ENCODE assay signal across 13 cellular contexts in genomic region chr14:62689741-62690140, GRCh38.
"Had no signal": no experiment of that assay in that cellular context is flagged by ENCODE, and none has a peak within 500 bp of the region (broad histone marks: within the 10 kb centered on the region; RNA-seq: fewer than 3 reads in every experiment).

No MANE protein-coding gene starts in this region.

- H3K9me3 ChIP-seq: colonic mucosa, upper lobe of right lung had no signal

- FAIRE-seq: frontal cortex had no signal

- H3K36me3 ChIP-seq: colonic mucosa, heart left ventricle, left ventricle myocardium inferior, upper lobe of right lung had no signal

- DNase-seq: activated B cell treated with CpG ODN at 0.5 μM for 24 hours; activated CD4-positive, alpha-beta T cell treated with anti-CD3 and anti-CD28 coated beads, Interleukin-2, amount 50 U/mL, for 1 hour; activated naive CD4-positive, alpha-beta T cell treated with anti-CD3 and anti-CD28 coated beads, Interleukin-2, amount 10 ng/mL, durations not matched to agents 7 days and 5 days; caudate nucleus; colonic mucosa; heart left ventricle; islet precursor cell; left ventricle myocardium inferior; mesenchymal stem cell; nephron progenitor cell; stimulated activated CD4-positive, alpha-beta T cell treated with anti-CD3 and anti-CD28 coated beads, Interleukin-4, amount 100 ng/mL, for 1 hour; upper lobe of right lung had no signal

- H3K4me1 ChIP-seq: colonic mucosa, heart left ventricle, left ventricle myocardium inferior, upper lobe of right lung had no signal

- H3K27ac ChIP-seq: colonic mucosa, heart left ventricle, left ventricle myocardium inferior, upper lobe of right lung had no signal

- H3K27me3 ChIP-seq: colonic mucosa, heart left ventricle, upper lobe of right lung had no signal

- ATAC-seq: heart left ventricle, upper lobe of right lung had no signal

- H3K4me3 ChIP-seq: colonic mucosa, heart left ventricle, left ventricle myocardium inferior, upper lobe of right lung had no signal
